ENCODE assay signal across 8 cellular contexts in genomic region chr7:90613088-90613498, GRCh38. TPM values are rescaled to one million over a fixed set of nuclear protein-coding genes. Genes with fewer than 3 reads are reported as not detected.
DNase-seq lines count a peak whose midpoint lies in the region; ATAC-seq lines count a peak whose summit lies in the region.

No MANE protein-coding gene starts in this region.

- DNase-seq in Kasumi-1 (lab: John Stamatoyannopoulos, UW): peak; percentile 54 to 58
- peak; percentile 12 for DNase-seq in kidney tubule cell (ENCODE audit: low spot score)
- DNase-seq in NCI-H1092 (lab: John Stamatoyannopoulos, UW): no peak
- no peak for DNase-seq in stimulated activated naive CD4-positive, alpha-beta T cell treated with Interleukin-2 at 50 U/mL for 16 hours (lab: John Stamatoyannopoulos, UW)
- DNase-seq in NCI-H187 treated with DMSO at 0.1 percent for 48 hours (lab: John Stamatoyannopoulos, UW): no peak
- DNase-seq in mesenteric fat pad (ENCODE audit: low spot score): no peak

- ATAC-seq in GM18858 (IDR thresholded peaks at IDR 0.05; ENCODE audit: unreplicated experiment) (peak; percentile 94), GM21717 (IDR thresholded peaks at IDR 0.05; ENCODE audit: unreplicated experiment) (peak; percentile 92)

RNA-seq across cellular contexts. Expression of gene CDK14, which starts 17.0 kb away (rescaled TPM):
- total RNA-seq in mesenteric fat pad: 47.2 TPM

Comparison
In these comparisons a context has a peak if more than half of its experiments do, and no peak if none do; other contexts are left out.
1. DNase-seq: peak in Kasumi-1 (2 of 2) and kidney tubule cell (single experiment); none in NCI-H1092 (single experiment), stimulated activated naive CD4-positive, alpha-beta T cell treated with Interleukin-2 at 50 U/mL for 16 hours (single experiment), NCI-H187 treated with DMSO at 0.1 percent for 48 hours (single experiment) and mesenteric fat pad (single experiment).